ENCODE assay signal across 8 cellular contexts in the genomic region with DNA sequence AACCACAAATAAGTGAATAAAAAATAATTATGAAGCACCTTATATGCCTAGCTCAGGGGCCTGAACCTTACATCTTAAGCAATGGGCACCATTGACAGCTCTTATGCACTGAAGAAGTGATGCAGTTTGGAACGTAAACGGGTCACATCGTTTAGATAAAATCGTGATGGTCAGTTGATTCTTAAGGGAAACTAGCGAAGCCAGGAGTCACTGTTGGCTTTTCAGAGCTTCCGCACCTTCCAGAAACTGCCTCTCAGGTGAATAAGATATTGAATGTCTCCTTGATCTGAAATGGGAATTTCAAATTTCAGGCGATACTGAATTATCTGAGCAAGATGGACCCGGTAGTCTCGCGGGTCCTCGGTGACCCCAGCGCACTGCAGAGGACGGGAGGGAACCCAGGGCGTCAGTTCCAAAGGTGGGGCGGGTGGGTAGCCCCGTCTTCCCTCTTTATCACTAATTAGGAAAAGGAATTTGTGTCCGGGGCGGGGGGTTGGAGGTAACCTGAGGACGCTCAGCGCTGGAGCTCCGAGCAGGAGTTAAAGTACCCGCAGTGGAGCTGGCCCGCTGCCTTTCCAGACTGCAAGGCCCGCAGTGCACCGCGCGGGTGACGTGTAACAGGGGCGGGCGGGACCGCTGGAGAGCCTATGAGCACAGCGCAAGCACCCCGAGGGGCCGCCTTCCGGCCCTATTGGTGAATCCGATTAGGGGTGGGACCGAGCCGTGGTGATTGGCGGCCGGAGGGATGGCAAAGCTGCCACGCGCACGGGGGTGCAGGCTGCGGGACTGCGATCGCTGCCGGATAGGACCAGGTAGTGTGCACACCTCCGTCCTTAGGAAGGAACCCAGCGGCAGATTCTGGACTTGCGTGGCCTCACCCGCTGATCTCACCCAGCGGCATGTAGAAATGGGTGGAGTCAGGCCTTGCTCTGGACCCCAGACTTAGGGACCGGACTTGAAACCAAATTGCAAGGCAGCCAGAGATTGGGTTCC. TPM values are rescaled to one million over a fixed set of nuclear protein-coding genes. Genes with fewer than 3 reads are reported as not detected.
DNase-seq lines count a peak whose midpoint lies in the region; ATAC-seq and TF ChIP-seq lines count a peak whose summit lies in the region.

No MANE protein-coding gene starts in this region.

- H3K9me3 ChIP-seq in BE2C (no peaks in the 10 kb centered on the region), colonic mucosa (no peaks in the 10 kb centered on the region)

- TF ChIP-seq CTCF in BE2C (IDR thresholded peaks at IDR 0.05; ENCODE audit: low read depth, low read length) (no peak), colonic mucosa (IDR thresholded peaks at IDR 0.05) (no peak)

- no peaks in the 10 kb centered on the region; the same call in 1 of the 2 replicates for H3K36me3 ChIP-seq in BE2C
- H3K36me3 ChIP-seq in colonic mucosa = no peaks in the 10 kb centered on the region

- peak overlapping the region; percentile 86 for H3K4me3 ChIP-seq in BE2C (ENCODE audit: low read depth, low read length)
- H3K4me3 ChIP-seq in colonic mucosa = peak overlapping the region; percentile 62

- H3K4me1 ChIP-seq in BE2C (no peaks in the 10 kb centered on the region), colonic mucosa (peaks cover 3% of the 10 kb centered on the region)

- DNase-seq in BE2C (peak; percentile 99), GM19240 (ENCODE audit: insufficient read length, low spot score) (peak; percentile 94), NCI-H526 (lab: John Stamatoyannopoulos, UW) (peak; percentile 83 to 96), colonic mucosa (peak; percentile 98), left colon (peak; percentile 96 to 99)
- DNase-seq in activated CD4-positive, alpha-beta T cell treated with anti-CD3 and anti-CD28 coated beads for 48 hours = peak; percentile 97
- DNase-seq in stimulated activated CD4-positive, alpha-beta T cell treated with anti-CD3 and anti-CD28 coated beads, Interleukin-1b, Interleukin-23, amount 100 ng/mL, for 24 hours (ENCODE audit: low read depth in 4 of 4, low spot score in 1 of 4) = peak; percentile 84 to 95 (median 91)

- intact Hi-C loops in colonic mucosa (cut with DNase I) (no loop called here), left colon (cut with DNase I, micrococcal nuclease) (no loop called here)

- H3K27ac ChIP-seq in colonic mucosa = peak overlapping the region; percentile 50

- H3K9ac ChIP-seq in colonic mucosa (ENCODE audit: low read depth in 2 of 2, low read length in 2 of 2) = peak overlapping the region; percentile 70 to 74

- H3K27me3 ChIP-seq in BE2C (no peaks in the 10 kb centered on the region), colonic mucosa (no peaks in the 10 kb centered on the region)

- ATAC-seq in HG03457 (IDR thresholded peaks at IDR 0.05; ENCODE audit: unreplicated experiment) = peak; percentile 99
- peak; percentile 100 for ATAC-seq in left colon

RNA-seq across cellular contexts. Expression of a gene that starts 19.7 kb away (rescaled TPM):
- 6.8 TPM for polyA plus RNA-seq in BE2C (2012; ENCODE audit: insufficient read depth, insufficient read length, low read depth)
- total RNA-seq in colonic mucosa (1 to 10 TPM; 4.1 to 5.1 TPM), left colon (1 to 10 TPM; 6.0 to 7.3 TPM)

Comparison
In these comparisons a context has a peak if more than half of its experiments do, and no peak if none do; other contexts are left out.
1. Peak in every context shown above with its lines: DNase-seq, ATAC-seq, H3K4me3 ChIP-seq and H3K27ac ChIP-seq.